Comparison of ENCODE assay signal across 26 cellular contexts in the genomic region with DNA sequence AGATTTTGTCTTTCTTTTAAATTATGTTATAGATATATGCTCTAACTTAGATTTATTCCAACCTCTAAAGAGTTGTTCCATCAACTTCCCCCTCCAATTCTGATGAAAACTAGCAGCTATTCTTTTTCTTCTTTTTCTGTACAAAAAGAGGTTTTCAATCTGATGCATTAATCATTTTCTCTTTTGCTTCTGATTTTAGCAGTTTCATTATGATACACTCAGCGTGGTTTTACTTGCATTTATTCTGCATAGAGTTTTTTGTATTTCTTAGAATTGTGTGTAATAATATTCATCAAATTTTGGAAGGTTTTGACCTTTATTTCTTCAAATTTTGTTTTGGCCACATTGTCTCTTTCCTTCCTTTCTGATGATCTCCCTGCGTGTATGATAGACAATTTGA.
A peak's percentile ranks its signal among the peaks of the same experiment; 100 is the strongest.
DNase-seq lines count a peak whose midpoint lies in the region; ATAC-seq and TF ChIP-seq lines count a peak whose summit lies in the region.
"Had no signal": no experiment of that assay in that cellular context is flagged by ENCODE, and none has a peak within 500 bp of the region (broad histone marks: within the 10 kb centered on the region; RNA-seq: fewer than 3 reads in every experiment).

No MANE protein-coding gene starts in this region.

- no peaks in the 10 kb centered on the region for H3F3A ChIP-seq in SU-DHL-6 (ENCODE audit: insufficient read depth)

- peaks cover 0 to 27% (median 6%) of the 10 kb centered on the region in 9 donors for H3K9me3 Mint-ChIP-seq in naive thymus-derived CD8-positive, alpha-beta T cell

- no peaks in the 10 kb centered on the region for H3K36me3 ChIP-seq in SU-DHL-6 (ENCODE audit: low read length)
- H3K36me3 ChIP-seq: BE2C, BLaER1 had no signal

- no peaks in the 10 kb centered on the region for H3K9me2 ChIP-seq in SU-DHL-6 (replicated peaks; ENCODE audit: insufficient read depth, low read length)

- H3K4me3 Mint-ChIP-seq in naive thymus-derived CD8-positive, alpha-beta T cell = no peak overlapping the region
- H3K4me3 Mint-ChIP-seq: CD14-positive monocyte; CD4-positive, alpha-beta memory T cell; CD4-positive, CD25-positive, alpha-beta regulatory T cell; CD8-positive, alpha-beta memory T cell had no signal

- no peaks in the 10 kb centered on the region for H3K27me3 ChIP-seq in SU-DHL-6 (ENCODE audit: low read length)
- H3K27me3 ChIP-seq: BE2C, BLaER1 had no signal

- H3K4me1 Mint-ChIP-seq in naive thymus-derived CD8-positive, alpha-beta T cell = no peaks in the 10 kb centered on the region
- H3K4me1 Mint-ChIP-seq: CD14-positive monocyte; CD4-positive, alpha-beta memory T cell; CD4-positive, CD25-positive, alpha-beta regulatory T cell; CD8-positive, alpha-beta memory T cell had no signal

- peaks cover 0 to 4% (median 0%) of the 10 kb centered on the region in 3 donors for H3K36me3 Mint-ChIP-seq in naive thymus-derived CD8-positive, alpha-beta T cell
- H3K36me3 Mint-ChIP-seq: CD14-positive monocyte; CD4-positive, alpha-beta memory T cell; CD4-positive, CD25-positive, alpha-beta regulatory T cell; CD8-positive, alpha-beta memory T cell had no signal

- H3K27ac Mint-ChIP-seq in naive thymus-derived CD8-positive, alpha-beta T cell = no peak overlapping the region
- H3K27ac Mint-ChIP-seq: CD14-positive monocyte; CD4-positive, alpha-beta memory T cell; CD4-positive, CD25-positive, alpha-beta regulatory T cell; CD8-positive, alpha-beta memory T cell had no signal

- no peaks in the 10 kb centered on the region for H3K27me3 Mint-ChIP-seq in naive thymus-derived CD8-positive, alpha-beta T cell
- H3K27me3 Mint-ChIP-seq: CD4-positive, alpha-beta memory T cell; CD4-positive, CD25-positive, alpha-beta regulatory T cell; CD8-positive, alpha-beta memory T cell had no signal

- TF ChIP-seq CTCF in SU-DHL-6 (IDR thresholded peaks at IDR 0.05; ENCODE audit: insufficient read depth, low read length, poor library complexity, severe bottlenecking) = no peak

- H3K27ac ChIP-seq in SU-DHL-6 (ENCODE audit: low read depth, low read length) = no peak overlapping the region
- H3K27ac ChIP-seq: BLaER1 had no signal

- no peaks in the 10 kb centered on the region for H4K20me1 ChIP-seq in SU-DHL-6 (ENCODE audit: low read depth, low read length)
- H4K20me1 ChIP-seq: BLaER1 had no signal

- peak overlapping the region; percentile 35 for H2AFZ ChIP-seq in SU-DHL-6 (ENCODE audit: low read depth, low read length, severe bottlenecking)

- ATAC-seq in GM18520 (IDR thresholded peaks at IDR 0.05; ENCODE audit: unreplicated experiment) = peak; percentile 45
- peak; percentile 44 for ATAC-seq in HG02885 (IDR thresholded peaks at IDR 0.05; ENCODE audit: poor library complexity, unreplicated experiment)
- ATAC-seq in HG03565 (IDR thresholded peaks at IDR 0.05; ENCODE audit: unreplicated experiment) = peak; percentile 38
- ATAC-seq in naive thymus-derived CD8-positive, alpha-beta T cell = no peak
- ATAC-seq in HG02970 (IDR thresholded peaks at IDR 0.05; ENCODE audit: low FRiP score, unreplicated experiment) = no peak
- ATAC-seq: GM12878 had no signal

- POLR2A ChIA-PET in naive thymus-derived CD8-positive, alpha-beta T cell (lab: Charles Lee) = no interaction called here

- no peak overlapping the region for H3K4me3 ChIP-seq in SU-DHL-6 (ENCODE audit: insufficient read depth, low read length, poor library complexity, severe bottlenecking)
- H3K4me3 ChIP-seq: BLaER1, GM12878 had no signal

- H3K9me3 ChIP-seq in SU-DHL-6 (ENCODE audit: insufficient read depth, low read length) = no peaks in the 10 kb centered on the region
- H3K9me3 ChIP-seq: BE2C, BLaER1 had no signal

- H3K4me2 ChIP-seq in SU-DHL-6 (ENCODE audit: low read depth, low read length, poor library complexity, severe bottlenecking) = no peak overlapping the region
- H3K4me2 ChIP-seq: BLaER1 had no signal

- DNase-seq in naive thymus-derived CD8-positive, alpha-beta T cell = no peak
- no peak for DNase-seq in activated effector memory CD4-positive, alpha-beta T cell treated with Interleukin-2 at 50 U/mL for 16 hours
- no peak for DNase-seq in activated CD4-positive, alpha-beta T cell treated with anti-CD3 and anti-CD28 coated beads, Interleukin-2, amount 50 U/mL, for 1 hour
- DNase-seq: 8988T; ACHN; BE2C; C1 segment of cervical spinal cord; CD4-positive, alpha-beta memory T cell; CD4-positive, CD25-positive, alpha-beta regulatory T cell; CD8-positive, alpha-beta memory T cell; COR-L47; DMS 273 treated with DMSO at 0.1 percent for 48 hours; DMS153; DMS53; DMS79; DND-41; EL; GDM1 had no signal

- H3K9ac ChIP-seq in SU-DHL-6 (ENCODE audit: low read length) = no peak overlapping the region
- H3K9ac ChIP-seq: BLaER1 had no signal

- no peaks in the 10 kb centered on the region for H3K79me2 ChIP-seq in SU-DHL-6 (ENCODE audit: insufficient read depth, low read length)

Comparison
In these comparisons a context has a peak if more than half of its experiments do, and no peak if none do; other contexts are left out.
1. ATAC-seq: peak in GM18520 (single experiment), HG02885 (single experiment) and HG03565 (single experiment); none in naive thymus-derived CD8-positive, alpha-beta T cell (0 of 2) and HG02970 (single experiment).